8 cellular contexts compared by ENCODE assay signal in the genomic region with DNA sequence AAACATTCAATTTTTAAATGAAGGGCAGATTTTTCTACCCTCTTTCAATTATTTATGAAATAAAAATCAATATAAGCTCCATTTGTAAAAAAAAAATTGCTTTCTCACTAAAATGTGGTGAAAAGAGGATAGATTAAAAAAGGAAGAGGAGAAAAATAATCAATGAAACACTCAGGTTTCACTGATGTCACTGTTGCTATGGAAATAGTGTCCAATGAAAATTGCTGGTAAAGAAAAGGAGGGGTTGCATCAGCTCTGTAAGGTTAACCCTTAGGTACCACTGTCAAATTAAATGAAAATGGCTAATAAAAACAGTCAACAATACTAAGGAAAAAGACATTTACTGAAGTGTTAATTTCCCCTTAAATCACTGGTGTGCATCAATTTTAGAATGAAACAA.
DNase-seq lines count a peak whose midpoint lies in the region; ATAC-seq, FAIRE-seq and TF ChIP-seq lines count a peak whose summit lies in the region.

No MANE protein-coding gene starts in this region.

- FAIRE-seq in G401.6 (lab: Jason Lieb, UNC): peak; percentile 97

- H3K4me2 ChIP-seq in IMR-90 (ENCODE audit: low read depth, low read length) (peak overlapping the region; percentile 62; the same call in 1 of the 2 replicates), neuronal stem cell (ENCODE audit: insufficient read depth, low read length, poor library complexity, severe bottlenecking) (no peak overlapping the region)

- peaks cover 15% of the 10 kb centered on the region for H3K4me1 ChIP-seq in IMR-90 (ENCODE audit: control insufficient read depth, insufficient read depth, low read length)
- peaks cover 0 to 18% of the 10 kb centered on the region in 2 donors for H3K4me1 ChIP-seq in neuronal stem cell (ENCODE audit: control insufficient read depth in 2 of 2, insufficient read depth in 1 of 2, low read depth in 1 of 2, low read length in 2 of 2)
- H3K4me1 ChIP-seq in esophagus squamous epithelium: peaks cover 0 to 17% (median 3%) of the 10 kb centered on the region in 3 donors

- BruUV-seq in IMR-90 (replicated peaks; lab: Mats Ljungman, UMichigan): no TSS peak

- no peak for TF ChIP-seq CTCF in IMR-90 (conservative IDR thresholded peaks at IDR 0.05; ENCODE audit: low read depth, low read length)
- no peak for TF ChIP-seq CTCF in esophagus squamous epithelium (IDR thresholded peaks at IDR 0.05)

- no peak overlapping the region for H4K5ac ChIP-seq in IMR-90 (ENCODE audit: low read depth, low read length)

- no peaks in the 10 kb centered on the region for H4K20me1 ChIP-seq in IMR-90 (ENCODE audit: insufficient read depth, low read length)

- no peak overlapping the region for H3K4ac ChIP-seq in IMR-90 (ENCODE audit: low read depth, low read length)
- H3K4ac ChIP-seq in neuronal stem cell (ENCODE audit: low read length): no peak overlapping the region

- H2AFZ ChIP-seq in IMR-90 (replicated peaks; ENCODE audit: low read length, poor library complexity) (no peak overlapping the region), neuronal stem cell (ENCODE audit: low read length) (peak overlapping the region; percentile 66)

- POLR2A ChIA-PET in IMR-90 (lab: Charles Lee; ENCODE audit: unreplicated experiment): no interaction called here

- H3K9ac ChIP-seq in IMR-90 (ENCODE audit: low read depth, low read length): no peak overlapping the region
- H3K9ac ChIP-seq in SK-N-MC (ENCODE audit: insufficient read length): peak overlapping the region; percentile 0
- no peak overlapping the region for H3K9ac ChIP-seq in neuronal stem cell (ENCODE audit: low read depth, low read length, poor library complexity)

- peak overlapping the region in 1 of 2 experiments; percentile 24; a peak in 1 of 4 replicates for H4K8ac ChIP-seq in IMR-90 (ENCODE audit: low read depth in 2 of 2, low read length in 2 of 2)
- no peak overlapping the region for H4K8ac ChIP-seq in neuronal stem cell (ENCODE audit: low read depth, low read length)

- intact Hi-C loops in IMR-90 (cut with micrococcal nuclease): loop anchor here (1.0 to 10.0 kb wide), 3 partner anchors 95 to 185 kb away; partner anchors contain the start of gene EPS15
- intact Hi-C loops in esophagus squamous epithelium (cut with DNase I): no loop called here

- DNase-seq in IMR-90 (peak; percentile 82), SK-N-MC (ENCODE audit: low read depth, low spot score) (peak; percentile 58), fibroblast of the conjunctiva (ENCODE audit: low read depth) (peak; percentile 61), neuronal stem cell (ENCODE audit: low spot score) (peak; percentile 51), islet precursor cell (no peak), activated gamma-delta T cell (lab: John Stamatoyannopoulos, UW) (no peak), esophagus squamous epithelium (lab: John Stamatoyannopoulos, UW) (no peak)

- dilution Hi-C loops in IMR-90 (cut with HindIII; ENCODE audit: low sequenced_read_pairs, unreplicated experiment): no loop called here

- H3K56ac ChIP-seq in IMR-90 (ENCODE audit: extremely low read depth, insufficient read depth, low read length): no peak overlapping the region

- H3K14ac ChIP-seq in IMR-90 (replicated peaks; ENCODE audit: low read depth, low read length) (no peak overlapping the region), neuronal stem cell (ENCODE audit: low read length) (no peak overlapping the region)

- TF ChIP-seq POLR2A in IMR-90 (IDR thresholded peaks at IDR 0.05; ENCODE audit: low read depth, low read length) (no peak), esophagus squamous epithelium (IDR thresholded peaks at IDR 0.05) (no peak)

- no peak for TF ChIP-seq RAD21 in IMR-90 (IDR thresholded peaks at IDR 0.05; ENCODE audit: low read length)

- H3K23ac ChIP-seq in IMR-90 (ENCODE audit: low read depth, low read length) (no peak overlapping the region), neuronal stem cell (ENCODE audit: low read depth, low read length, poor library complexity) (no peak overlapping the region)

- H2BK5ac ChIP-seq in IMR-90 (ENCODE audit: low read depth, low read length, poor library complexity, severe bottlenecking) (peak overlapping the region; percentile 90), neuronal stem cell (ENCODE audit: low read length) (no peak overlapping the region)

- peaks cover 4 to 32% of the 10 kb centered on the region in 2 experiments; a peak in 3 of 4 replicates for H3K79me1 ChIP-seq in IMR-90 (ENCODE audit: low read depth in 1 of 2, low read length in 2 of 2)
- H3K79me1 ChIP-seq in neuronal stem cell (ENCODE audit: low read depth, low read length): no peaks in the 10 kb centered on the region

- H3K9me3 ChIP-seq in IMR-90 (ENCODE audit: control insufficient read depth, insufficient read depth, low read length) (no peaks in the 10 kb centered on the region), SK-N-MC (ENCODE audit: low read depth, low read length) (no peaks in the 10 kb centered on the region), neuronal stem cell (replicated peaks in 1 of 2; ENCODE audit: control insufficient read depth in 2 of 2, insufficient read depth in 1 of 2, low read depth in 1 of 2, low read length in 2 of 2) (no peaks in the 10 kb centered on the region), esophagus squamous epithelium (no peaks in the 10 kb centered on the region)

- peak overlapping the region; percentile 24; the same call in 1 of the 2 replicates for H2BK120ac ChIP-seq in IMR-90 (ENCODE audit: low read depth, low read length)
- H2BK120ac ChIP-seq in neuronal stem cell (ENCODE audit: low read depth, low read length): no peak overlapping the region

- H2AK5ac ChIP-seq in IMR-90 (ENCODE audit: low read depth, low read length): no peak overlapping the region
- H2AK5ac ChIP-seq in neuronal stem cell (ENCODE audit: low read depth, low read length): no peak overlapping the region

- H2AK9ac ChIP-seq in IMR-90 (replicated peaks; ENCODE audit: low read depth, low read length, poor library complexity): no peak overlapping the region

- H4K91ac ChIP-seq in IMR-90 (ENCODE audit: insufficient read depth, low read depth, low read length) (no peak overlapping the region), neuronal stem cell (ENCODE audit: low read depth, low read length, poor library complexity) (no peak overlapping the region)

- H2BK12ac ChIP-seq in neuronal stem cell (ENCODE audit: low read length): no peak overlapping the region

- ATAC-seq in IMR-90 (ENCODE audit: low read depth): peak; percentile 70

- H3K9me1 ChIP-seq in IMR-90 (ENCODE audit: insufficient read depth, low read length): peaks cover 4% of the 10 kb centered on the region; the same call in 1 of the 2 replicates

- H3K4me3 ChIP-seq in IMR-90 (ENCODE audit: insufficient read depth, low read depth, low read length) (no peak overlapping the region), SK-N-MC (peak overlapping the region; percentile 64), neuronal stem cell (ENCODE audit: low read length in 2 of 2) (peak overlapping the region in 1 of 2 donors; percentile 47), esophagus squamous epithelium (no peak overlapping the region)

- in situ Hi-C loops in IMR-90 (cut with MboI; ENCODE audit: low sequenced_read_pairs): no loop called here

- H3K27ac ChIP-seq in IMR-90 (ENCODE audit: insufficient read depth, low read length) (peak overlapping the region; percentile 13; the same call in 1 of the 2 replicates), SK-N-MC (peak overlapping the region; percentile 60; the same call in 1 of the 2 replicates), neuronal stem cell (replicated peaks; ENCODE audit: low read length) (no peak overlapping the region), esophagus squamous epithelium (no peak overlapping the region)

- H3K18ac ChIP-seq in IMR-90 (ENCODE audit: low read depth, low read length) (no peak overlapping the region), neuronal stem cell (ENCODE audit: low read length) (no peak overlapping the region)

- H2BK15ac ChIP-seq in IMR-90 (ENCODE audit: low read depth, low read length) (no peak overlapping the region), neuronal stem cell (ENCODE audit: low read length) (no peak overlapping the region)

- CTCF ChIA-PET in IMR-90 (lab: Yijun Ruan, JAX): interaction anchor here (0.8 to 1.1 kb wide), 2 partner anchors 11 to 14 kb away, joined by 3 read pairs; no protein-coding TSS in a partner anchor

- H3K27me3 ChIP-seq in IMR-90 (ENCODE audit: control insufficient read depth, insufficient read depth, low read length) (no peaks in the 10 kb centered on the region), neuronal stem cell (ENCODE audit: control insufficient read depth in 3 of 3, insufficient read depth in 3 of 3, low read depth in 1 of 3, low read length in 3 of 3) (no peaks in the 10 kb centered on the region), esophagus squamous epithelium (no peaks in the 10 kb centered on the region)

- H3K36me3 ChIP-seq in IMR-90 (ENCODE audit: control insufficient read depth, insufficient read depth, low read length) (no peaks in the 10 kb centered on the region), SK-N-MC (ENCODE audit: insufficient read depth, low read length) (peaks cover 3% of the 10 kb centered on the region; the same call in 1 of the 2 replicates), neuronal stem cell (replicated peaks in 1 of 2; ENCODE audit: control insufficient read depth in 2 of 2, insufficient read depth in 2 of 2, low read length in 2 of 2) (no peaks in the 10 kb centered on the region), esophagus squamous epithelium (peaks cover 0 to 80% (median 0%) of the 10 kb centered on the region in 3 donors)

- no peak overlapping the region for H2BK20ac ChIP-seq in IMR-90 (ENCODE audit: low read depth, low read length)

TF ChIP-seq in IMR-90, 13 proteins besides CTCF, POLR2A, EP300 and RAD21:
- TF ChIP-seq RFX5 (IDR thresholded peaks at IDR 0.05; ENCODE audit: low read depth, low read length) (peak; percentile 99), MAZ (IDR thresholded peaks at IDR 0.05; ENCODE audit: borderline replicate concordance, low read depth, low read length) (no peak), MXI1 (IDR thresholded peaks at IDR 0.05; ENCODE audit: borderline replicate concordance, low read depth, low read length) (no peak), CEBPB (IDR thresholded peaks at IDR 0.05; ENCODE audit: low read depth, low read length) (peak; percentile 95), CHD1 (IDR thresholded peaks at IDR 0.05; ENCODE audit: low read depth, low read length) (no peak)
- TF ChIP-seq, protein P1, sequence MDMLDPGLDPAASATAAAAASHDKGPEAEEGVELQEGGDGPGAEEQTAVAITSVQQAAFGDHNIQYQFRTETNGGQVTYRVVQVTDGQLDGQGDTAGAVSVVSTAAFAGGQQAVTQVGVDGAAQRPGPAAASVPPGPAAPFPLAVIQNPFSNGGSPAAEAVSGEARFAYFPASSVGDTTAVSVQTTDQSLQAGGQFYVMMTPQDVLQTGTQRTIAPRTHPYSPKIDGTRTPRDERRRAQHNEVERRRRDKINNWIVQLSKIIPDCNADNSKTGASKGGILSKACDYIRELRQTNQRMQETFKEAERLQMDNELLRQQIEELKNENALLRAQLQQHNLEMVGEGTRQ (IDR thresholded peaks at IDR 0.05; ENCODE audit: low read depth, low read length): no peak
TF ChIP-seq in IMR-90: peak in this region for 2.

Comparison
In these comparisons a context has a peak if more than half of its experiments do, and no peak if none do; other contexts are left out.
1. DNase-seq: peak in IMR-90 (single experiment), SK-N-MC (single experiment), fibroblast of the conjunctiva (single experiment) and neuronal stem cell (single experiment); none in islet precursor cell (single experiment), activated gamma-delta T cell (single experiment) and esophagus squamous epithelium (single experiment).
2. H3K27ac ChIP-seq: peak in IMR-90 (single experiment) and SK-N-MC (single experiment); none in neuronal stem cell (single experiment) and esophagus squamous epithelium (0 of 4).